In genomic region chr1:36108314-36108713, GRCh38 we compare ENCODE assay signal across 14 cellular contexts. TPM values are rescaled to one million over a fixed set of nuclear protein-coding genes. Genes with fewer than 3 reads are reported as not detected.
DNase-seq lines count a peak whose midpoint lies in the region; ATAC-seq, FAIRE-seq and TF ChIP-seq lines count a peak whose summit lies in the region.
"Had no signal": no experiment of that assay in that cellular context is flagged by ENCODE, and none has a peak within 500 bp of the region (broad histone marks: within the 10 kb centered on the region; RNA-seq: fewer than 3 reads in every experiment).

No MANE protein-coding gene starts in this region.

- H3K36me3 Mint-ChIP-seq in astrocyte (ENCODE audit: low read depth, unreplicated experiment) = peaks cover 3% of the 10 kb centered on the region
- H3K36me3 Mint-ChIP-seq in naive thymus-derived CD4-positive, alpha-beta T cell = no peaks in the 10 kb centered on the region

- H3K27me3 ChIP-seq in astrocyte (ENCODE audit: insufficient read depth, low read length) (no peaks in the 10 kb centered on the region), dorsolateral prefrontal cortex (no peaks in the 10 kb centered on the region), ovary (no peaks in the 10 kb centered on the region)
- no peaks in the 10 kb centered on the region for H3K27me3 ChIP-seq in naive thymus-derived CD4-positive, alpha-beta T cell (ENCODE audit: control insufficient read depth in 2 of 2, insufficient read depth in 2 of 2, low read length in 2 of 2)
- H3K27me3 ChIP-seq: esophagus muscularis mucosa had no signal

- TF ChIP-seq EP300 in ovary (IDR thresholded peaks at IDR 0.05) = no peak

- 78 to 86% (median 86%) methylated on average over 14 of the region's 14 CpGs for WGBS in ovary, 3 donors

- no peaks in the 10 kb centered on the region for H4K20me1 ChIP-seq in astrocyte (ENCODE audit: insufficient read depth, low read length)

- H3K27me3 Mint-ChIP-seq in astrocyte (ENCODE audit: low read depth, unreplicated experiment) = peaks cover 11% of the 10 kb centered on the region
- H3K27me3 Mint-ChIP-seq in naive thymus-derived CD4-positive, alpha-beta T cell = no peaks in the 10 kb centered on the region

- no peaks in the 10 kb centered on the region for H3K9me3 ChIP-seq in astrocyte (ENCODE audit: insufficient read depth, low read depth, low read length)
- H3K9me3 ChIP-seq in naive thymus-derived CD4-positive, alpha-beta T cell (ENCODE audit: control insufficient read depth in 2 of 3, low read length in 3 of 3) = no peaks in the 10 kb centered on the region
- no peaks in the 10 kb centered on the region for H3K9me3 ChIP-seq in ovary
- H3K9me3 ChIP-seq: esophagus muscularis mucosa had no signal

- H2AFZ ChIP-seq in astrocyte (ENCODE audit: low read depth, low read length) = peak overlapping the region; percentile 3

- H3K27ac ChIP-seq in astrocyte (ENCODE audit: low read depth, low read length) (no peak overlapping the region), dorsolateral prefrontal cortex (no peak overlapping the region), ovary (no peak overlapping the region)
- no peak overlapping the region for H3K27ac ChIP-seq in naive thymus-derived CD4-positive, alpha-beta T cell (ENCODE audit: low read depth, low read length)
- H3K27ac ChIP-seq: esophagus muscularis mucosa had no signal

- POLR2A ChIA-PET in naive thymus-derived CD4-positive, alpha-beta T cell (lab: Charles Lee) = interaction anchor here (0.7 to 1.9 kb wide), 5 partner anchors 10 to 115 kb away, joined by 3 to 8 read pairs (median 4); partner anchors contain the start of genes THRAP3 and TRAPPC3

- no peak for ATAC-seq in naive thymus-derived CD4-positive, alpha-beta T cell
- ATAC-seq in GM19467 (IDR thresholded peaks at IDR 0.05; ENCODE audit: unreplicated experiment) = no peak
- ATAC-seq: right cardiac atrium had no signal

- FAIRE-seq in astrocyte (lab: Jason Lieb, UNC) = no peak

- H3K36me3 ChIP-seq in astrocyte (ENCODE audit: insufficient read depth, low read length) (no peaks in the 10 kb centered on the region), ovary (no peaks in the 10 kb centered on the region)
- no peaks in the 10 kb centered on the region for H3K36me3 ChIP-seq in naive thymus-derived CD4-positive, alpha-beta T cell (ENCODE audit: control insufficient read depth in 2 of 3, insufficient read depth in 3 of 3, low read length in 3 of 3)
- H3K36me3 ChIP-seq: esophagus muscularis mucosa had no signal

- TF ChIP-seq CTCF in astrocyte (IDR thresholded peaks at IDR 0.05; ENCODE audit: insufficient read depth, low read depth, low read length) (no peak), dorsolateral prefrontal cortex (IDR thresholded peaks at IDR 0.05 in 54 of 56, conservative IDR thresholded peaks at IDR 0.05 in 2 of 56; ENCODE audit: low read depth in 1 of 56, partially characterized antibody in 56 of 56) (no peak), ovary (IDR thresholded peaks at IDR 0.05) (no peak)

- CTCF ChIA-PET in naive thymus-derived CD4-positive, alpha-beta T cell (lab: Charles Lee) = interaction anchor here (2.0 kb wide), 1 partner anchor 80 kb away, joined by 5 read pairs; no protein-coding TSS in a partner anchor

- DNase-seq in AG20443 (ENCODE audit: low spot score) (peak; percentile 30), ELR (ENCODE audit: low read depth) (peak; percentile 83), astrocyte (ENCODE audit: low read depth) (peak; percentile 58), dorsolateral prefrontal cortex (no peak), medulla oblongata (ENCODE audit: extremely low spot score) (no peak), ovary (no peak)
- no peak for DNase-seq in naive thymus-derived CD4-positive, alpha-beta T cell
- DNase-seq: Kasumi-1, NCI-H2029, right cardiac atrium, substantia nigra had no signal

- peak overlapping the region; percentile 75 for H3K27ac Mint-ChIP-seq in astrocyte (ENCODE audit: unreplicated experiment)
- peak overlapping the region; percentile 3 to 95 (median 79) for H3K27ac Mint-ChIP-seq in naive thymus-derived CD4-positive, alpha-beta T cell

- no peak for TF ChIP-seq POLR2A in ovary (IDR thresholded peaks at IDR 0.05)

- peak overlapping the region; percentile 64 for H3K9ac ChIP-seq in astrocyte (ENCODE audit: low read length)

- peak overlapping the region; percentile 14 for H3K4me3 Mint-ChIP-seq in astrocyte (ENCODE audit: unreplicated experiment)
- peak overlapping the region in 5 of 10 donors; percentile 42 to 75 (median 66) for H3K4me3 Mint-ChIP-seq in naive thymus-derived CD4-positive, alpha-beta T cell

- peaks cover 1% of the 10 kb centered on the region for H3K9me3 Mint-ChIP-seq in astrocyte (ENCODE audit: unreplicated experiment)
- peaks cover 0 to 1% (median 0%) of the 10 kb centered on the region in 11 donors for H3K9me3 Mint-ChIP-seq in naive thymus-derived CD4-positive, alpha-beta T cell

- peaks cover 23% of the 10 kb centered on the region for H3K4me1 ChIP-seq in astrocyte (ENCODE audit: insufficient read depth, low read length)
- H3K4me1 ChIP-seq in naive thymus-derived CD4-positive, alpha-beta T cell (ENCODE audit: control insufficient read depth in 2 of 2, insufficient read depth in 2 of 2, low read length in 2 of 2) = peaks cover 0 to 15% of the 10 kb centered on the region in 2 donors
- no peaks in the 10 kb centered on the region for H3K4me1 ChIP-seq in ovary (ENCODE audit: insufficient read depth)
- H3K4me1 ChIP-seq: esophagus muscularis mucosa had no signal

- peaks cover 30% of the 10 kb centered on the region for H3K4me1 Mint-ChIP-seq in astrocyte (ENCODE audit: low read depth, unreplicated experiment)
- H3K4me1 Mint-ChIP-seq in naive thymus-derived CD4-positive, alpha-beta T cell = peaks cover 21 to 38% (median 30%) of the 10 kb centered on the region in 7 donors

- intact Hi-C loops in naive thymus-derived CD4-positive, alpha-beta T cell (cut with micrococcal nuclease) = no loop called here
- intact Hi-C loops in dorsolateral prefrontal cortex (cut with DNase I) (no loop called here), ovary (cut with DNase I) (loop anchor here in 1 of 4 donors (10.0 kb wide), 1 partner anchor 316 kb away; no protein-coding TSS in a partner anchor)

- H3K4me3 ChIP-seq in astrocyte (ENCODE audit: insufficient read depth, low read depth, low read length) = no peak overlapping the region
- no peak overlapping the region for H3K4me3 ChIP-seq in naive thymus-derived CD4-positive, alpha-beta T cell (ENCODE audit: low read length)
- no peak overlapping the region for H3K4me3 ChIP-seq in dorsolateral prefrontal cortex
- no peak overlapping the region for H3K4me3 ChIP-seq in ovary
- H3K4me3 ChIP-seq: coronary artery, esophagus muscularis mucosa had no signal

- peak overlapping the region; percentile 81 for H3K4me2 ChIP-seq in astrocyte (ENCODE audit: low read length)

- H3K79me2 ChIP-seq in astrocyte (ENCODE audit: insufficient read depth, low read length) = no peaks in the 10 kb centered on the region

RNA-seq across cellular contexts. Expression of gene COL8A2, which starts 16.7 kb away (rescaled TPM):
- total RNA-seq in astrocyte (3.4 and 10.8 TPM in 2 replicates), dorsolateral prefrontal cortex (1 to 10 TPM in 92 of 120 experiments, under 1 TPM in 28; 0.33 to 4.9 (median 1.3) TPM), ovary (1 to 10 TPM; 2.5 to 6.2 (median 4.1) TPM)
- 1 to 10 TPM in 1 of 5 experiments, under 1 TPM in 3, not detected in 1; 0.05 to 2.5 (median 0.20) TPM for total RNA-seq in naive thymus-derived CD4-positive, alpha-beta T cell
- not detected for polyA plus RNA-seq in naive thymus-derived CD4-positive, alpha-beta T cell
- polyA plus RNA-seq in ovary = 1 to 10 TPM; 2.3 to 4.6 TPM

RNA-seq across cellular contexts. Expression of gene ADPRS, which starts 19.6 kb away (rescaled TPM):
- 28.7 and 32.2 TPM in 2 replicates for total RNA-seq in astrocyte
- 10 to 100 TPM; 18.0 to 30.2 (median 24.2) TPM for total RNA-seq in naive thymus-derived CD4-positive, alpha-beta T cell
- 10 to 100 TPM; 18.3 to 35.4 TPM for polyA plus RNA-seq in naive thymus-derived CD4-positive, alpha-beta T cell
- 10 to 100 TPM; 14.4 to 31.1 (median 20.5) TPM for total RNA-seq in dorsolateral prefrontal cortex
- 10 to 100 TPM; 21.0 to 52.2 (median 27.4) TPM for total RNA-seq in ovary
- polyA plus RNA-seq in ovary = 10 to 100 TPM; 14.9 to 24.8 TPM

RNA-seq across cellular contexts. Expression of gene TEKT2, which starts 24.4 kb away (rescaled TPM):
- total RNA-seq in astrocyte = 0.38 and 0.39 TPM in 2 replicates
- under 1 TPM in 2 of 5 experiments, not detected in 3; 0.71 to 0.93 TPM for total RNA-seq in naive thymus-derived CD4-positive, alpha-beta T cell
- polyA plus RNA-seq in naive thymus-derived CD4-positive, alpha-beta T cell = not detected
- 1 to 10 TPM in 114 of 120 experiments, under 1 TPM in 6; 0.49 to 6.0 (median 2.3) TPM for total RNA-seq in dorsolateral prefrontal cortex
- total RNA-seq in ovary = 10 to 100 TPM in 1 of 7 donors, 1 to 10 TPM in 4, under 1 TPM in 2; 0.28 to 22.5 (median 2.1) TPM
- under 1 TPM; 0.12 to 0.36 TPM for polyA plus RNA-seq in ovary

RNA-seq across cellular contexts. Expression of gene TRAPPC3, which starts 41.0 kb away (rescaled TPM):
- 87.1 and 87.6 TPM in 2 replicates for total RNA-seq in astrocyte
- 10 to 100 TPM; 32.1 to 60.5 (median 47.2) TPM for total RNA-seq in naive thymus-derived CD4-positive, alpha-beta T cell
- polyA plus RNA-seq in naive thymus-derived CD4-positive, alpha-beta T cell = 100 to 1,000 TPM in 1 of 2 donors, 10 to 100 TPM in 1; 98.6 to 110 TPM
- 10 to 100 TPM; 41.0 to 81.9 (median 61.8) TPM for total RNA-seq in dorsolateral prefrontal cortex
- 10 to 100 TPM; 42.3 to 49.6 (median 45.2) TPM for total RNA-seq in ovary
- 10 to 100 TPM; 44.0 to 94.6 TPM for polyA plus RNA-seq in ovary

RNA-seq across cellular contexts. Expression of gene MAP7D1, which starts 47.6 kb away (rescaled TPM):
- total RNA-seq in astrocyte = 259 and 271 TPM in 2 replicates
- 100 to 1,000 TPM; 156 to 257 (median 235) TPM for total RNA-seq in naive thymus-derived CD4-positive, alpha-beta T cell
- polyA plus RNA-seq in naive thymus-derived CD4-positive, alpha-beta T cell = 10 to 100 TPM; 15.2 to 55.0 TPM
- 100 to 1,000 TPM; 184 to 392 (median 248) TPM for total RNA-seq in dorsolateral prefrontal cortex
- total RNA-seq in ovary = 10 to 100 TPM; 34.9 to 99.1 (median 69.0) TPM
- polyA plus RNA-seq in ovary = 10 to 100 TPM; 31.4 to 44.3 TPM

Comparison
In these comparisons a context has a peak if more than half of its experiments do, and no peak if none do; other contexts are left out.
1. DNase-seq: peak in AG20443 (single experiment), ELR (single experiment) and astrocyte (single experiment); none in naive thymus-derived CD4-positive, alpha-beta T cell (0 of 9), dorsolateral prefrontal cortex (0 of 10), medulla oblongata (single experiment) and ovary (0 of 5).